In genomic region chr3:112651076-112651475, GRCh38 we compare ENCODE assay signal across 1 cellular context.
TF ChIP-seq lines count a peak whose summit lies in the region.

No MANE protein-coding gene starts in this region.

TF ChIP-seq in GM23338, 12 proteins besides CTCF, POLR2A, EP300 and RAD21:
- TF ChIP-seq NANOG (IDR thresholded peaks at IDR 0.05; ENCODE audit: borderline replicate concordance) (no peak), EZH2 (IDR thresholded peaks at IDR 0.05; ENCODE audit: low read depth, unreplicated experiment) (no peak)
